Comparison of ENCODE assay signal across 22 cellular contexts in the genomic region with DNA sequence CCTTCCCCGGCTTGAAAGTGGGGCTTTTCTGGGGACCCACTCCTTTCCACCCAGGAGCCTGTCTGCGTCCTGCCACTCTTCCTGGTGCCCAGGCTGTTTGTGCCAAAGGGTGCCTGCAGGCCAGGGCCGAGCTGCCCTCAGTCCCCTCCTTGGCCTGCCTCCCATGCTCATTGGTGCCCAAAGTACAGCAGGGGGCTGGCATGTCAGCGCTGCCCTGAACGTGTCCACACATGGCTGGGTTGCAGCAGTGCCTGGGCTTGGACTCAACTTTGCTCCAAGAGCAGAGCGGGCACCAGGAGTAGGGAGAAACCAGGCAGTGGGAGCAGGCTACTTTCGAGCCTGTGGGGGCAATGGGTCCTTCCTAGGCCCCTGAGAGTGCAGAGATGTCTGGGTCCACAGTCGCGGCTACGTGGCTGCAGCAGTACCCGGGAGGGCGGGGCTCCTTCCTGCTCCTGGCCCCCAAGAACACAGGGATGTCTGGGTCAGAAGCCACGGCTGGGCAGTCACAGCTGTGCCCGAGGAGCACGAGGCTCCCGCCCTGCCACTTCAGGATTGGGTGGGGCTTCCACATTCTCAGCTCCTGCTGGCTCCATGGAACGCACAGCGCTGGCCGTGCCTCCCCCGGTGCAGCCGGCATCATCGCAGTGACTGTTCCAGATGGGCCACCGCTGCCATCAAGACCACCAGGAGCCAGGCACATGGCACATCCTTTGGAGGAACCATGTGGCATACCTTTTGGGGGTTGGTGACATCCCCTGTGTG. TPM values are rescaled to one million over a fixed set of nuclear protein-coding genes. Genes with fewer than 3 reads are reported as not detected.
"Had no signal": no experiment of that assay in that cellular context is flagged by ENCODE, and none has a peak within 500 bp of the region (broad histone marks: within the 10 kb centered on the region; RNA-seq: fewer than 3 reads in every experiment).

No MANE protein-coding gene starts in this region.

- H3K27ac Mint-ChIP-seq: activated CD4-positive, alpha-beta T cell treated with anti-CD3 and anti-CD28 coated beads, Interleukin-2, amount 10 ng/mL, durations not matched to agents 24 days and 14 days; activated naive CD8-positive, alpha-beta T cell treated with anti-CD3 and anti-CD28 coated beads, Interleukin-2, amount 10 ng/mL, durations not matched to agents 7 days and 5 days; activated T-cell treated with anti-CD3 and anti-CD28 coated beads, Interleukin-2, amount 50 U/mL, for 72 hours; nephron; T-helper 2 cell treated with Interferon-gamma antibody and Interleukin-4, amounts not matched to agents 5 μg/mL and 100 μg/mL, for 36 hours had no signal

- H3K4me2 ChIP-seq: smooth muscle cell had no signal

- H3K4me3 Mint-ChIP-seq: activated CD4-positive, alpha-beta T cell treated with anti-CD3 and anti-CD28 coated beads, Interleukin-2, amount 10 ng/mL, durations not matched to agents 24 days and 14 days; activated naive CD8-positive, alpha-beta T cell treated with anti-CD3 and anti-CD28 coated beads, Interleukin-2, amount 10 ng/mL, durations not matched to agents 7 days and 5 days; activated T-cell treated with anti-CD3 and anti-CD28 coated beads, Interleukin-2, amount 50 U/mL, for 72 hours; nephron; T-helper 2 cell treated with Interferon-gamma antibody and Interleukin-4, amounts not matched to agents 5 μg/mL and 100 μg/mL, for 36 hours had no signal

- H3K36me3 Mint-ChIP-seq: activated naive CD8-positive, alpha-beta T cell treated with anti-CD3 and anti-CD28 coated beads, Interleukin-2, amount 10 ng/mL, durations not matched to agents 7 days and 5 days had no signal

- ATAC-seq: activated T-cell treated with anti-CD3 and anti-CD28 coated beads, Interleukin-2, amount 50 U/mL, for 72 hours; mucosa of descending colon; stimulated activated naive CD8-positive, alpha-beta T cell treated with anti-CD3 and anti-CD28 coated beads, Interleukin-15, Interleukin-2, amounts not matched to agents 100 U/mL and 50 U/mL, for 24 hours had no signal

- H3K4me1 Mint-ChIP-seq: nephron had no signal

- DNase-seq: activated CD4-positive, alpha-beta T cell treated with anti-CD3 and anti-CD28 coated beads, Interleukin-2, amount 10 ng/mL, durations not matched to agents 24 days and 14 days; activated CD4-positive, CD25-positive, alpha-beta regulatory T cell; activated CD8-positive, alpha-beta memory T cell treated with anti-CD3 and anti-CD28 coated beads, Interleukin-2, amount 50 U/mL, for 48 hours; activated gamma-delta T cell treated with Interleukin-2 at 50 U/mL for 16 hours; activated naive CD8-positive, alpha-beta T cell treated with anti-CD3 and anti-CD28 coated beads, Interleukin-2, amount 10 ng/mL, durations not matched to agents 7 days and 5 days; activated T-cell treated with anti-CD3 and anti-CD28 coated beads, Interleukin-2, amount 50 U/mL, for 72 hours; brain microvascular endothelial cell; cortex of kidney; effector CD4-positive, alpha-beta T cell; head of caudate nucleus; mucosa of descending colon; occipital lobe; stimulated activated CD4-positive, alpha-beta T cell treated with anti-CD3 and anti-CD28 coated beads, Interleukin-4, amount 100 ng/mL, for 4 hours; stimulated activated CD8-positive, alpha-beta memory T cell treated with anti-CD3 and anti-CD28 coated beads, Interleukin-4, amount 100 ng/mL, for 48 hours; stimulated activated naive CD8-positive, alpha-beta T cell treated with anti-CD3 and anti-CD28 coated beads, Interleukin-15, Interleukin-2, amounts not matched to agents 100 U/mL and 50 U/mL, for 24 hours had no signal

- H3K4me3 ChIP-seq: mucosa of descending colon, smooth muscle cell, upper lobe of left lung had no signal

- H3K36me3 ChIP-seq: brain microvascular endothelial cell, upper lobe of left lung had no signal

- H3K9me3 ChIP-seq: mucosa of descending colon, upper lobe of left lung had no signal

- H3K27ac ChIP-seq: brain microvascular endothelial cell, upper lobe of left lung had no signal

- H3K9me3 Mint-ChIP-seq: activated naive CD8-positive, alpha-beta T cell treated with anti-CD3 and anti-CD28 coated beads, Interleukin-2, amount 10 ng/mL, durations not matched to agents 7 days and 5 days; activated T-cell treated with anti-CD3 and anti-CD28 coated beads, Interleukin-2, amount 50 U/mL, for 72 hours; T-helper 2 cell treated with Interferon-gamma antibody and Interleukin-4, amounts not matched to agents 5 μg/mL and 100 μg/mL, for 36 hours had no signal

- H3K27me3 ChIP-seq: brain microvascular endothelial cell, upper lobe of left lung had no signal

- H3K4me1 ChIP-seq: upper lobe of left lung had no signal

RNA-seq across cellular contexts. Expression of a gene that starts 50.0 kb away (rescaled TPM):
- total RNA-seq: activated CD4-positive, alpha-beta T cell treated with anti-CD3 and anti-CD28 coated beads, Interleukin-2, amount 10 ng/mL, durations not matched to agents 24 days and 14 days; activated naive CD8-positive, alpha-beta T cell treated with anti-CD3 and anti-CD28 coated beads, Interleukin-2, amount 10 ng/mL, durations not matched to agents 7 days and 5 days; activated T-cell treated with anti-CD3 and anti-CD28 coated beads, Interleukin-2, amount 50 U/mL, for 72 hours; fibroblast of lung; frontal cortex; mucosa of descending colon; occipital lobe; posterior vena cava; smooth muscle cell; upper lobe of left lung had no signal
- polyA plus RNA-seq: fibroblast of lung, smooth muscle cell had no signal
